ENCODE assay signal across 8 cellular contexts in genomic region chr11:40292636-40293585, GRCh38.
A peak's percentile ranks its signal among the peaks of the same experiment; 100 is the strongest.
DNase-seq lines count a peak whose midpoint lies in the region; ATAC-seq and TF ChIP-seq lines count a peak whose summit lies in the region.

No MANE protein-coding gene starts in this region.

- no peaks in the 10 kb centered on the region for H4K20me1 ChIP-seq in hepatocyte (ENCODE audit: insufficient read depth, poor library complexity, severe bottlenecking)

- no peak for ATAC-seq in gastrocnemius medialis
- no peak for ATAC-seq in GM18861 (IDR thresholded peaks at IDR 0.05; ENCODE audit: unreplicated experiment)
- no peak for ATAC-seq in GM21423 (IDR thresholded peaks at IDR 0.05; ENCODE audit: unreplicated experiment)
- ATAC-seq in HG02981 (IDR thresholded peaks at IDR 0.05; ENCODE audit: unreplicated experiment): no peak

- TF ChIP-seq CTCF in hepatocyte (IDR thresholded peaks at IDR 0.05; ENCODE audit: poor library complexity) (no peak), gastrocnemius medialis (IDR thresholded peaks at IDR 0.05 in 4 of 5, conservative IDR thresholded peaks at IDR 0.05 in 1 of 5) (no peak)

- no peak for TF ChIP-seq POLR2A in gastrocnemius medialis (IDR thresholded peaks at IDR 0.05)

- peak overlapping the region; percentile 56 for H3K27ac ChIP-seq in hepatocyte
- peak overlapping the region in 3 of 4 donors; percentile 34 to 62 (median 50) for H3K27ac ChIP-seq in gastrocnemius medialis

- intact Hi-C loops in gastrocnemius medialis (cut with DNase I; ENCODE audit: low total_unique reads): no loop called here

- in situ Hi-C loops in HAP-1 (cut with MboI; ENCODE audit: low sequenced_read_pairs): no loop called here
- in situ Hi-C loops in gastrocnemius medialis (cut with MboI; ENCODE audit: low sequenced_read_pairs in 4 of 4): no loop called here

- H3K4me3 ChIP-seq in HAP-1: peak overlapping the region; percentile 25; the same call in 1 of the 2 replicates
- peak overlapping the region; percentile 84 for H3K4me3 ChIP-seq in adipocyte (ENCODE audit: low read length)
- peak overlapping the region; percentile 36 for H3K4me3 ChIP-seq in hepatocyte
- H3K4me3 ChIP-seq in gastrocnemius medialis: peak overlapping the region; percentile 20 to 49 (median 42)

- H3K9me3 ChIP-seq in HAP-1 (no peaks in the 10 kb centered on the region), adipocyte (ENCODE audit: control insufficient read depth, low read length) (no peaks in the 10 kb centered on the region), hepatocyte (ENCODE audit: low read depth) (no peaks in the 10 kb centered on the region), gastrocnemius medialis (no peaks in the 10 kb centered on the region)

- 2% methylated on average over 30 of the region's 40 CpGs for WGBS in hepatocyte (ENCODE audit: low lambda C conversion rate, missing lambda C conversion rate)

- H3K9ac ChIP-seq in adipocyte (ENCODE audit: low read length): peak overlapping the region; percentile 60

- H3K36me3 ChIP-seq in HAP-1 (replicated peaks) (no peaks in the 10 kb centered on the region), adipocyte (ENCODE audit: control insufficient read depth, insufficient read depth, low read length, severe bottlenecking) (no peaks in the 10 kb centered on the region), hepatocyte (replicated peaks; ENCODE audit: insufficient read depth, low read depth) (no peaks in the 10 kb centered on the region), gastrocnemius medialis (no peaks in the 10 kb centered on the region)

- H3K9me2 ChIP-seq in hepatocyte (replicated peaks; ENCODE audit: insufficient read depth): no peaks in the 10 kb centered on the region

- peak overlapping the region; percentile 61 for H2AFZ ChIP-seq in hepatocyte

- H3K4me1 ChIP-seq in HAP-1 (0 out of 2 replicates have a peak, but pooled peaks cover 2% of the 10 kb centered on the region), adipocyte (ENCODE audit: control insufficient read depth, insufficient read depth, low read length) (peaks cover 4% of the 10 kb centered on the region), hepatocyte (ENCODE audit: insufficient read depth) (no peaks in the 10 kb centered on the region), gastrocnemius medialis (no peaks in the 10 kb centered on the region)

- peaks cover 4% of the 10 kb centered on the region for H3K79me2 ChIP-seq in hepatocyte

- H3K27me3 ChIP-seq in HAP-1 (ENCODE audit: low read depth) (no peaks in the 10 kb centered on the region), adipocyte (replicated peaks; ENCODE audit: control insufficient read depth, insufficient read depth, low read length) (peaks cover 27% of the 10 kb centered on the region), hepatocyte (peaks cover 12% of the 10 kb centered on the region), gastrocnemius medialis (peaks cover 0 to 8% (median 4%) of the 10 kb centered on the region in 3 donors)

- no peak for DNase-seq in HAP-1 (ENCODE audit: low spot score in 2 of 2)
- DNase-seq in adipocyte (ENCODE audit: low read depth): peak; percentile 35
- peak; percentile 21 for DNase-seq in hepatocyte (ENCODE audit: low spot score)
- DNase-seq in gastrocnemius medialis: no peak
- DNase-seq in Ammon's horn (ENCODE audit: low spot score): no peak

- peak overlapping the region; percentile 93 for H3K4me2 ChIP-seq in hepatocyte

Comparison
In these comparisons a context has a peak if more than half of its experiments do, and no peak if none do; other contexts are left out.
1. DNase-seq: peak in adipocyte (single experiment) and hepatocyte (single experiment); none in HAP-1 (0 of 2), gastrocnemius medialis (0 of 2) and Ammon's horn (single experiment).
2. H3K4me3 ChIP-seq: peak in every context shown above with its lines; median percentile 84 in adipocyte; 42 in gastrocnemius medialis; 36 in hepatocyte; 25 in HAP-1.